ENCODE assay signal across 8 cellular contexts in genomic region chr11:110430267-110431211, GRCh38. TPM values are rescaled to one million over a fixed set of nuclear protein-coding genes. Genes with fewer than 3 reads are reported as not detected.
DNase-seq lines count a peak whose midpoint lies in the region; ATAC-seq and TF ChIP-seq lines count a peak whose summit lies in the region.

No MANE protein-coding gene starts in this region.

- ATAC-seq in GM21515 (IDR thresholded peaks at IDR 0.05; ENCODE audit: unreplicated experiment), result peak; percentile 40
- ATAC-seq in WTC11, result peak; percentile 61
- no peak for ATAC-seq in lung (ENCODE audit: insufficient read depth, low FRiP score)

- POLR2A ChIA-PET in WTC11 (lab: Charles Lee), result no interaction called here

- H3K4me3 ChIP-seq in HUES64 (ENCODE audit: low read length) (peak overlapping the region; percentile 84), ectodermal cell (ENCODE audit: insufficient read depth, low read depth, low read length) (peak overlapping the region; percentile 60), lung (peak overlapping the region; percentile 97)

- TF ChIP-seq CTCF in WTC11 (IDR thresholded peaks at IDR 0.05) (no peak), lung (IDR thresholded peaks at IDR 0.05; ENCODE audit: control extremely low read depth, extremely low read depth) (no peak)

- no peaks in the 10 kb centered on the region for H3K9me3 Mint-ChIP-seq in WTC11

- peak; percentile 50 for DNase-seq in ELR (ENCODE audit: low read depth)
- DNase-seq in WTC11 (ENCODE audit: low spot score), result no peak
- peak; percentile 38 for DNase-seq in lung (ENCODE audit: low spot score)
- peak; percentile 67 for DNase-seq in superior temporal gyrus (ENCODE audit: extremely low spot score)
- DNase-seq in NCI-H1694 (lab: John Stamatoyannopoulos, UW), result no peak

- WGBS in HUES64, result 1% methylated on average over 52 of the region's 52 CpGs
- 2% methylated on average over 52 of the region's 52 CpGs for WGBS in ectodermal cell, 2 experiments
- 1% methylated on average over 28 to 52 of the region's 52 CpGs for WGBS in lung, 2 donors

- no peaks in the 10 kb centered on the region for H3K9me3 ChIP-seq in HUES64 (ENCODE audit: insufficient read depth, low read depth, low read length)
- H3K9me3 ChIP-seq in ectodermal cell (ENCODE audit: control insufficient read depth, low read length), result no peaks in the 10 kb centered on the region
- H3K9me3 ChIP-seq in lung (ENCODE audit: control insufficient read depth in 2 of 2, insufficient read depth in 1 of 2, low read length in 1 of 2), result peaks cover 0 to 2% of the 10 kb centered on the region in 2 donors

- H3K27me3 Mint-ChIP-seq in WTC11 (ENCODE audit: low read depth), result peaks cover 8% of the 10 kb centered on the region

- no peaks in the 10 kb centered on the region for H3K36me3 Mint-ChIP-seq in WTC11

- H3K4me1 Mint-ChIP-seq in WTC11, result peaks cover 37% of the 10 kb centered on the region

- peak overlapping the region; percentile 96 for H3K4me3 Mint-ChIP-seq in WTC11

- peak overlapping the region; percentile 87 for H3K9ac ChIP-seq in HUES64 (ENCODE audit: low read depth, low read length)

- H3K36me3 ChIP-seq in HUES64 (ENCODE audit: insufficient read depth, low read length), result no peaks in the 10 kb centered on the region
- no peaks in the 10 kb centered on the region for H3K36me3 ChIP-seq in ectodermal cell (ENCODE audit: control insufficient read depth, insufficient read depth, low read length)
- no peaks in the 10 kb centered on the region for H3K36me3 ChIP-seq in lung (ENCODE audit: control insufficient read depth in 2 of 2, insufficient read depth in 2 of 2, low read length in 2 of 2)

- CTCF ChIA-PET in WTC11 (lab: Charles Lee), result interaction anchor here (0.9 to 2.2 kb wide), 5 partner anchors 48 to 229 kb away, joined by 3 to 16 read pairs (median 4); partner anchors contain the start of gene RDX

- H3K27ac ChIP-seq in HUES64 (ENCODE audit: low read depth, low read length) (peak overlapping the region; percentile 79; the same call in 1 of the 2 replicates), ectodermal cell (ENCODE audit: insufficient read depth, low read depth, low read length, poor library complexity, severe bottlenecking) (peak overlapping the region; percentile 59), lung (ENCODE audit: low read depth in 1 of 2, low read length in 1 of 2) (peak overlapping the region; percentile 93 to 98)

- H3K4me1 ChIP-seq in HUES64 (ENCODE audit: insufficient read depth, low read length), result peaks cover 12% of the 10 kb centered on the region
- peaks cover 7% of the 10 kb centered on the region for H3K4me1 ChIP-seq in ectodermal cell (ENCODE audit: control insufficient read depth, insufficient read depth, low read length)
- peaks cover 3 to 9% of the 10 kb centered on the region in 2 donors for H3K4me1 ChIP-seq in lung (ENCODE audit: control insufficient read depth in 2 of 2, insufficient read depth in 2 of 2, low read length in 2 of 2)

- H3K27ac Mint-ChIP-seq in WTC11, result peak overlapping the region; percentile 94

- H3K27me3 ChIP-seq in HUES64 (ENCODE audit: insufficient read depth, low read length) (peaks cover 8% of the 10 kb centered on the region; the same call in 1 of the 2 replicates), ectodermal cell (ENCODE audit: control insufficient read depth, insufficient read depth, low read length, poor library complexity, severe bottlenecking) (peaks cover 12% of the 10 kb centered on the region), lung (ENCODE audit: control insufficient read depth, insufficient read depth) (no peaks in the 10 kb centered on the region)

TF ChIP-seq in WTC11, 78 proteins besides CTCF, POLR2A, EP300 and RAD21 (continues in another document):
- TF ChIP-seq TCF7 (CRISPR knock-in tag; IDR thresholded peaks at IDR 0.05; ENCODE audit: low read depth), result no peak
- TF ChIP-seq TEAD1 (CRISPR knock-in tag; IDR thresholded peaks at IDR 0.05), result no peak
- TF ChIP-seq AFF4 (CRISPR knock-in tag; IDR thresholded peaks at IDR 0.05; ENCODE audit: borderline replicate concordance), result no peak
- no peak for TF ChIP-seq TEAD4 (CRISPR knock-in tag; IDR thresholded peaks at IDR 0.05)
- TF ChIP-seq ZNF671 (CRISPR knock-in tag; IDR thresholded peaks at IDR 0.05), result no peak
- no peak for TF ChIP-seq ZNF416 (CRISPR knock-in tag; IDR thresholded peaks at IDR 0.05)
- TF ChIP-seq ZNF532 (CRISPR knock-in tag; IDR thresholded peaks at IDR 0.05; ENCODE audit: borderline replicate concordance), result no peak
- TF ChIP-seq ERG (CRISPR knock-in tag; IDR thresholded peaks at IDR 0.05), result no peak

RNA-seq across cellular contexts. Expression of gene FDX1, which starts 0.8 kb away (rescaled TPM):
- 11.3 TPM for polyA plus RNA-seq in HUES64 (2013, experiment 1 of 2)
- 12.0 TPM for polyA plus RNA-seq in HUES64 (2013, experiment 2 of 2)
- total RNA-seq in WTC11 (2021), result 9.3 to 9.9 TPM (median 9.6 TPM) in 3 replicates
- polyA plus RNA-seq in ectodermal cell (2013, experiment 1 of 4), result 9.9 TPM
- polyA plus RNA-seq in ectodermal cell (2013, experiment 2 of 4), result 9.9 TPM
- polyA plus RNA-seq in ectodermal cell (2013, experiment 3 of 4), result 8.5 TPM
- 9.2 TPM for polyA plus RNA-seq in ectodermal cell (2013, experiment 4 of 4)
- total RNA-seq in lung, result 10 to 100 TPM; 14.1 to 16.2 TPM
- polyA plus RNA-seq in lung, result 10 to 100 TPM; 11.0 to 14.9 TPM

Comparison
In these comparisons a context has a peak if more than half of its experiments do, and no peak if none do; other contexts are left out.
1. DNase-seq: peak in ELR (single experiment), lung (single experiment) and superior temporal gyrus (single experiment); none in WTC11 (single experiment) and NCI-H1694 (single experiment).
2. Peak in every context shown above with its lines, with median percentiles within 50 percentile points of each other: H3K27ac ChIP-seq and H3K4me3 ChIP-seq.